ENCODE assay signal across 10 cellular contexts in the genomic region with DNA sequence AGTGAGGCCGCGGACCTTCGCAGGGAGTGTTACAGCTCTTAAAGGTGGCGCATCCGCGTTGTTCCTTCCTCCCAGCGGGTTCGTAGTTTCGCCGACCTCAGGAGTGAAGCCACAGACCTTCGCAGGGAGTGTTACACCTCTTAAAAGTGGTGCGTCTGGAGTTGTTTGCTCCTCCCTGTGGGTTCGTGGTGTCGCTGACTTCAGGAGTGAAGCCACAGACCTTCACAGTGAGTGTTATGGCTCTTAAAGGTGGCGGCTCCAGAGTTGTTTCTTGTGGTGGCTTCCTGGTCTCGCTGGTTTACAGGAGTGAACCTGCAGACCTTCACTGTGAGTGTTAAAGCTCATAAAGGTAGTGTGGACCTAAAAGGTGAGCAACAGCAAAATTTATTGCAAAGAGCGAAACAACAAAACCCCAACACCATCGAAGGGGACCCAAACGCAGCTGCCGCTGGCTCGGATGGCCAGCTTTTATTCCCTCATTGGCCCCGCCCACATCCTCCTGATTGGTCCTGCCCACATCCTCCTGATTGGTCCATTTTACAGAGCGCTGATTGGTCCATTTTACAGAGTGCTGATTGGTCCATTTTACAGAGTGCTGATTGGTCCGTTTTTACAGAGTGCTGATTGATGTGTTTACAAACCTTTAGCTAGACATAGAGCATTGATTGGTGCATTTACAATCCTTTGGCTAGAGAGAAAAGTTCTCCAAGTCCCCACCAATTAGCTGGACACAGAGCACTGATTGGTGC. TPM values are rescaled to one million over a fixed set of nuclear protein-coding genes. Genes with fewer than 3 reads are reported as not detected.
A peak's percentile ranks its signal among the peaks of the same experiment; 100 is the strongest.
DNase-seq lines count a peak whose midpoint lies in the region; ATAC-seq and TF ChIP-seq lines count a peak whose summit lies in the region.
"Had no signal": no experiment of that assay in that cellular context is flagged by ENCODE, and none has a peak within 500 bp of the region (broad histone marks: within the 10 kb centered on the region; RNA-seq: fewer than 3 reads in every experiment).

No MANE protein-coding gene starts in this region.

- no peaks in the 10 kb centered on the region for H3F3A ChIP-seq in GM23338 (replicated peaks; ENCODE audit: low read depth)

- H3K9me3 Mint-ChIP-seq in GM23338 = peaks cover 11% of the 10 kb centered on the region; the same call in 2 of the 3 replicates
- H3K9me3 Mint-ChIP-seq in activated CD4-positive, alpha-beta T cell treated with anti-CD3 and anti-CD28 coated beads for 36 hours (ENCODE audit: low read depth) = peaks cover 7% of the 10 kb centered on the region

- TF ChIP-seq POLR2A in transverse colon (IDR thresholded peaks at IDR 0.05) = no peak

- H2AFZ ChIP-seq in GM23338 = no peak overlapping the region; the same call in 1 of the 2 replicates

- peak; percentile 45 for DNase-seq in GM23338 (ENCODE audit: low spot score)
- peak; percentile 83 for DNase-seq in activated CD4-positive, alpha-beta T cell treated with anti-CD3 and anti-CD28 coated beads for 36 hours
- DNase-seq in activated naive CD4-positive, alpha-beta T cell treated with anti-CD3 and anti-CD28 coated beads, Interleukin-2, amount 50 U/mL, for 16 hours = peak; percentile 85
- peak; percentile 87 for DNase-seq in stimulated activated CD4-positive, alpha-beta T cell treated with anti-CD3 and anti-CD28 coated beads, Interleukin-4, amount 100 ng/mL, for 24 hours
- no peak for DNase-seq in NCI-H524 treated with DMSO at 0.1 percent for 48 hours (lab: John Stamatoyannopoulos, UW)
- no peak for DNase-seq in transverse colon

- H3K27me3 Mint-ChIP-seq in GM23338 (ENCODE audit: insufficient read depth, low read depth, poor library complexity) = peaks cover 40% of the 10 kb centered on the region
- peaks cover 12% of the 10 kb centered on the region for H3K27me3 Mint-ChIP-seq in activated CD4-positive, alpha-beta T cell treated with anti-CD3 and anti-CD28 coated beads for 36 hours

- H3K4me3 Mint-ChIP-seq in GM23338 = peak overlapping the region; percentile 71; the same call in 2 of the 3 replicates
- peak overlapping the region; percentile 65 for H3K4me3 Mint-ChIP-seq in activated CD4-positive, alpha-beta T cell treated with anti-CD3 and anti-CD28 coated beads for 36 hours

- TF ChIP-seq CTCF in GM23338 (conservative IDR thresholded peaks at IDR 0.05; ENCODE audit: low read depth in 2 of 2) (no peak), transverse colon (IDR thresholded peaks at IDR 0.05) (no peak)

- H3K9me2 ChIP-seq in GM23338 (ENCODE audit: insufficient read depth) = no peaks in the 10 kb centered on the region

- H3K27me3 ChIP-seq in GM23338 (ENCODE audit: insufficient read depth) = peaks cover 47% of the 10 kb centered on the region
- H3K27me3 ChIP-seq in transverse colon = peaks cover 16% of the 10 kb centered on the region

- TF ChIP-seq EP300 in transverse colon (IDR thresholded peaks at IDR 0.05; ENCODE audit: low read depth) = no peak

- POLR2A ChIA-PET in activated CD4-positive, alpha-beta T cell treated with anti-CD3 and anti-CD28 coated beads for 36 hours (lab: Charles Lee) = interaction anchor here (0.9 kb wide), 1 partner anchor 504 kb away, joined by 4 read pairs; no protein-coding TSS in a partner anchor

- H3K79me2 ChIP-seq in GM23338 (replicated peaks; ENCODE audit: insufficient read depth) = no peaks in the 10 kb centered on the region

- no peaks in the 10 kb centered on the region for H3K4me1 Mint-ChIP-seq in GM23338
- peaks cover 24% of the 10 kb centered on the region for H3K4me1 Mint-ChIP-seq in activated CD4-positive, alpha-beta T cell treated with anti-CD3 and anti-CD28 coated beads for 36 hours

- H3K27ac Mint-ChIP-seq in GM23338 = no peak overlapping the region
- peak overlapping the region; percentile 39 for H3K27ac Mint-ChIP-seq in activated CD4-positive, alpha-beta T cell treated with anti-CD3 and anti-CD28 coated beads for 36 hours

- H3K36me3 ChIP-seq in GM23338 (ENCODE audit: insufficient read depth) (no peaks in the 10 kb centered on the region), transverse colon (no peaks in the 10 kb centered on the region)

- H3K27ac ChIP-seq in GM23338 (ENCODE audit: low read depth) (no peak overlapping the region), transverse colon (no peak overlapping the region)

- H3K4me1 ChIP-seq in GM23338 (ENCODE audit: insufficient read depth) = no peaks in the 10 kb centered on the region
- H3K4me1 ChIP-seq in transverse colon = peaks cover 0 to 25% (median 7%) of the 10 kb centered on the region in 4 donors

- H3K4me2 ChIP-seq in GM23338 = no peak overlapping the region

- CTCF ChIA-PET in activated CD4-positive, alpha-beta T cell treated with anti-CD3 and anti-CD28 coated beads for 36 hours (lab: Charles Lee) = interaction anchor here (0.6 to 0.9 kb wide), 4 partner anchors 397 to 1762 kb away, joined by 3 to 4 read pairs (median 3); no protein-coding TSS in a partner anchor

- H4K20me1 ChIP-seq in GM23338 (replicated peaks; ENCODE audit: insufficient read depth) = no peaks in the 10 kb centered on the region

- no peaks in the 10 kb centered on the region for H3K9me3 ChIP-seq in transverse colon

- peaks cover 3% of the 10 kb centered on the region; the same call in 2 of the 3 replicates for H3K36me3 Mint-ChIP-seq in GM23338 (ENCODE audit: low read depth)
- H3K36me3 Mint-ChIP-seq in activated CD4-positive, alpha-beta T cell treated with anti-CD3 and anti-CD28 coated beads for 36 hours (ENCODE audit: low read depth) = no peaks in the 10 kb centered on the region

- H3K4me3 ChIP-seq in GM23338 (no peak overlapping the region), transverse colon (no peak overlapping the region)

- in situ Hi-C loops in transverse colon (cut with MboI; ENCODE audit: low pct_ligation_motif_present in 1 of 4, low pct_unique_long_range_greater_than_20kb in 1 of 4, low sequenced_read_pairs in 3 of 4) = no loop called here

- intact Hi-C loops in activated CD4-positive, alpha-beta T cell treated with anti-CD3 and anti-CD28 coated beads for 36 hours (cut with DNase I, micrococcal nuclease) = loop anchor here in 1 of 2 experiments (1.0 to 10.0 kb wide), 3 partner anchors 81 to 500 kb away; a partner anchor contains a TSS
- intact Hi-C loops in transverse colon (cut with DNase I; ENCODE audit: low total_unique reads) = no loop called here

- ATAC-seq in GM23338 (no peak), HG02610 (IDR thresholded peaks at IDR 0.05; ENCODE audit: unreplicated experiment) (no peak), GM19351 (IDR thresholded peaks at IDR 0.05; ENCODE audit: unreplicated experiment) (no peak)
- peak; percentile 78 for ATAC-seq in activated CD4-positive, alpha-beta T cell treated with anti-CD3 and anti-CD28 coated beads for 36 hours

- 85 to 90% methylated on average over 6 to 24 of the region's 24 CpGs for WGBS in transverse colon (ENCODE audit: low coverage in 1 of 2), 2 donors

TF ChIP-seq in GM23338, 12 proteins besides CTCF, POLR2A, EP300 and RAD21:
- no peak for TF ChIP-seq NANOG (IDR thresholded peaks at IDR 0.05; ENCODE audit: borderline replicate concordance)

RNA-seq across cellular contexts. Expression of a gene that starts 1.2 kb away (rescaled TPM):
- total RNA-seq in GM23338 (2014; rRNA removed; shearing (Covaris generic)) = 0.31 and 0.38 TPM in 2 replicates
- 0.11 and 0.24 TPM in 2 replicates for polyA plus RNA-seq in GM23338 (2016; fragmentation: Nextera tagmentation; extraction: Ambion mirVana)
- total RNA-seq in activated CD4-positive, alpha-beta T cell treated with anti-CD3 and anti-CD28 coated beads for 36 hours = 1 to 10 TPM; 2.1 to 3.1 TPM
- 100 to 1,000 TPM in 3 of 4 donors, 10 to 100 TPM in 1; 42.2 to 336 (median 205) TPM for total RNA-seq in transverse colon
- total RNA-seq: chondrocyte, M059J had no signal

Comparison
In these comparisons a context has a peak if more than half of its experiments do, and no peak if none do; other contexts are left out.
1. DNase-seq: peak in GM23338 (single experiment), activated CD4-positive, alpha-beta T cell treated with anti-CD3 and anti-CD28 coated beads for 36 hours (single experiment), activated naive CD4-positive, alpha-beta T cell treated with anti-CD3 and anti-CD28 coated beads, Interleukin-2, amount 50 U/mL, for 16 hours (single experiment) and stimulated activated CD4-positive, alpha-beta T cell treated with anti-CD3 and anti-CD28 coated beads, Interleukin-4, amount 100 ng/mL, for 24 hours (single experiment); none in NCI-H524 treated with DMSO at 0.1 percent for 48 hours (single experiment) and transverse colon (single experiment).
2. RNA of a gene that starts 1.2 kb away (total RNA-seq): 42.2 to 336 TPM in transverse colon; 2.1 to 3.1 TPM in activated CD4-positive, alpha-beta T cell treated with anti-CD3 and anti-CD28 coated beads for 36 hours and 0.31 to 0.38 TPM in GM23338; every median in the first group is over 10 times any median in the second.